21 cellular contexts compared by ENCODE assay signal in the genomic region with DNA sequence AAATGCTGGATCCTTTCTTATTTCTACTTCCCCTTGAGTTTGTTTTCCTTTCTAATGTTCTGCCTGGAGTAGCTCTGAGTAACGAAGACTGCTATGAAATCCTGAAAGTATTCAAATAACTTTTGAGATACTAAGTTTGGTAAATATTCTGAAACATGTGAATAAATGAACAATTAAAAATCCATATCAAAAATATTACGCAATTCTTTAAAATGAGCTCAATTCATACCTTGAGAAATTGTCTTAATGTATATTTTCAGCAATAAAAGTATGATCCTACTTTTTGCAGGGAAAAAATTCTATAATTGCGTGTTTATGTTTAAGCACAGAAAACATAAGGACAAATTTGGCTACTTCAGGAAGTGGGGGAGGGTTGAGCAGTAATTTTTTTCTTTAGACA. TPM values are rescaled to one million over a fixed set of nuclear protein-coding genes. Genes with fewer than 3 reads are reported as not detected.
DNase-seq lines count a peak whose midpoint lies in the region; ATAC-seq, FAIRE-seq and TF ChIP-seq lines count a peak whose summit lies in the region.
"Had no signal": no experiment of that assay in that cellular context is flagged by ENCODE, and none has a peak within 500 bp of the region (broad histone marks: within the 10 kb centered on the region; RNA-seq: fewer than 3 reads in every experiment).

No MANE protein-coding gene starts in this region.

- intact Hi-C loops in right cardiac atrium (cut with DNase I) = no loop called here

- H3K4me1 Mint-ChIP-seq in endothelial cell (ENCODE audit: unreplicated experiment) (peaks cover 19% of the 10 kb centered on the region), neural crest cell (peaks cover 39% of the 10 kb centered on the region)

- WGBS in right cardiac atrium = 92% methylated on average over 3 of the region's 3 CpGs

- H3K36me3 Mint-ChIP-seq in endothelial cell (ENCODE audit: low read depth, unreplicated experiment) (peaks cover 14% of the 10 kb centered on the region), neural crest cell (ENCODE audit: low read depth) (peaks cover 40% of the 10 kb centered on the region)

- peak overlapping the region; percentile 7 for H3K4me3 Mint-ChIP-seq in endothelial cell (ENCODE audit: unreplicated experiment)
- peak overlapping the region; percentile 75 for H3K4me3 Mint-ChIP-seq in neural crest cell

- H3K27me3 Mint-ChIP-seq in endothelial cell (ENCODE audit: unreplicated experiment) (peaks cover 2% of the 10 kb centered on the region), neural crest cell (ENCODE audit: low read depth) (no peaks in the 10 kb centered on the region)

- no peak for ATAC-seq in right cardiac atrium
- ATAC-seq: PC-3 had no signal

- H3K9me3 Mint-ChIP-seq in endothelial cell (ENCODE audit: unreplicated experiment) (no peaks in the 10 kb centered on the region), neural crest cell (peaks cover 14% of the 10 kb centered on the region)

- H3K27me3 ChIP-seq in right cardiac atrium (ENCODE audit: control insufficient read depth, insufficient read depth) = no peaks in the 10 kb centered on the region

- H3K27ac ChIP-seq in right cardiac atrium (ENCODE audit: low read length) = no peak overlapping the region

- H3K4me3 ChIP-seq in right cardiac atrium (ENCODE audit: low read length) = no peak overlapping the region

- H3K4me1 ChIP-seq in right cardiac atrium (ENCODE audit: control insufficient read depth, insufficient read depth, low read length) = no peaks in the 10 kb centered on the region

- H3K27ac Mint-ChIP-seq in endothelial cell (ENCODE audit: unreplicated experiment) (no peak overlapping the region), neural crest cell (ENCODE audit: unreplicated experiment) (no peak overlapping the region)
- H3K27ac Mint-ChIP-seq: CD14-positive monocyte had no signal

- H3K9me3 ChIP-seq in right cardiac atrium (ENCODE audit: control insufficient read depth, low read length) = no peaks in the 10 kb centered on the region

- peak; percentile 12 for DNase-seq in OCI-M1 (lab: John Stamatoyannopoulos, UW)
- no peak for DNase-seq in endothelial cell (ENCODE audit: low spot score)
- no peak for DNase-seq in neural crest cell (ENCODE audit: low read depth, low spot score)
- DNase-seq in right cardiac atrium = no peak
- DNase-seq in urothelium cell line (ENCODE audit: low spot score) = no peak
- DNase-seq in NCI-H1092 treated with DMSO at 0.1 percent for 48 hours (lab: John Stamatoyannopoulos, UW) = no peak
- DNase-seq: 8988T, GDM1, GOT3, KG1, NCI-H1105 treated with DMSO at 0.1 percent for 48 hours, NCI-H2081, NCI-H2171, NCI-H345, NCI-H526, PC-3, Right ventricle myocardium superior had no signal

- FAIRE-seq in A204.1 (lab: Jason Lieb, UNC) (peak; percentile 76), urothelium cell line (lab: Jason Lieb, UNC) (no peak)

- no peak for TF ChIP-seq CTCF in endothelial cell (IDR thresholded peaks at IDR 0.05; ENCODE audit: unreplicated experiment)
- TF ChIP-seq CTCF in neural crest cell (conservative IDR thresholded peaks at IDR 0.05) = no peak

RNA-seq across cellular contexts. Expression of a gene that starts 14.9 kb away (rescaled TPM):
- total RNA-seq in endothelial cell (ENCODE audit: unreplicated experiment) (79.7 TPM), neural crest cell (105 and 107 TPM in 2 replicates), right cardiac atrium (10 to 100 TPM; 22.1 to 33.7 (median 25.2) TPM)
- 12.7 TPM for polyA plus RNA-seq in right cardiac atrium

RNA-seq across cellular contexts. Expression of a gene that starts 48.0 kb away (rescaled TPM):
- total RNA-seq in endothelial cell (ENCODE audit: unreplicated experiment) = not detected
- not detected in 2 replicates for total RNA-seq in neural crest cell
- total RNA-seq in right cardiac atrium = not detected
- not detected for polyA plus RNA-seq in right cardiac atrium
- total RNA-seq: PC-3, Right ventricle myocardium superior, RPMI7951, SK-MEL-5 had no signal
- polyA plus RNA-seq: CD14-positive monocyte had no signal
